Comparison of ENCODE assay signal across 21 cellular contexts in genomic region chr15:70061086-70061370, GRCh38. TPM values are rescaled to one million over a fixed set of nuclear protein-coding genes. Genes with fewer than 3 reads are reported as not detected.
DNase-seq lines count a peak whose midpoint lies in the region; ATAC-seq, FAIRE-seq and TF ChIP-seq lines count a peak whose summit lies in the region.
"Had no signal": no experiment of that assay in that cellular context is flagged by ENCODE, and none has a peak within 500 bp of the region (broad histone marks: within the 10 kb centered on the region; RNA-seq: fewer than 3 reads in every experiment).

No MANE protein-coding gene starts in this region.

- no peak overlapping the region for H3K23ac ChIP-seq in mesenchymal stem cell (ENCODE audit: low read length in 2 of 2)

- H2AK5ac ChIP-seq in mesenchymal stem cell (ENCODE audit: low read length, severe bottlenecking) = no peak overlapping the region

- no peaks in the 10 kb centered on the region for H3K9me3 Mint-ChIP-seq in activated naive CD4-positive, alpha-beta T cell treated with anti-CD3 and anti-CD28 coated beads, Interleukin-2, amount 50 U/mL, for 24 hours
- H3K9me3 Mint-ChIP-seq in stimulated activated memory B cell treated with anti-CD40 and anti-IgM and Interleukin-4, amounts not matched to agents 10 μg/mL and 1 μg/mL and 100 μg/mL, for 72 hours = no peaks in the 10 kb centered on the region
- H3K9me3 Mint-ChIP-seq: activated naive CD8-positive, alpha-beta T cell treated with anti-CD3 and anti-CD28 coated beads, Interleukin-2, amount 50 U/mL, for 24 hours had no signal

- 60% methylated on average over 6 of the region's 6 CpGs for WGBS in mesenchymal stem cell

- H3K79me1 ChIP-seq in mesenchymal stem cell (replicated peaks; ENCODE audit: low read length, poor library complexity, severe bottlenecking) = peaks cover 9% of the 10 kb centered on the region

- no peak overlapping the region for H3K4me3 ChIP-seq in mesenchymal stem cell (ENCODE audit: insufficient read depth in 1 of 2, low read depth in 1 of 2, low read length in 2 of 2)
- H3K4me3 ChIP-seq: ovary had no signal

- no peaks in the 10 kb centered on the region for H3K9me3 ChIP-seq in mesenchymal stem cell (ENCODE audit: control insufficient read depth, low read length)
- H3K9me3 ChIP-seq: ovary had no signal

- H3K27me3 Mint-ChIP-seq in activated naive CD4-positive, alpha-beta T cell treated with anti-CD3 and anti-CD28 coated beads, Interleukin-2, amount 50 U/mL, for 24 hours = no peaks in the 10 kb centered on the region
- H3K27me3 Mint-ChIP-seq in stimulated activated memory B cell treated with anti-CD40 and anti-IgM and Interleukin-4, amounts not matched to agents 10 μg/mL and 1 μg/mL and 100 μg/mL, for 72 hours = no peaks in the 10 kb centered on the region
- H3K27me3 Mint-ChIP-seq: activated naive CD8-positive, alpha-beta T cell treated with anti-CD3 and anti-CD28 coated beads, Interleukin-2, amount 50 U/mL, for 24 hours had no signal

- no peak overlapping the region for H3K4ac ChIP-seq in mesenchymal stem cell (ENCODE audit: low read depth in 1 of 2, low read length in 2 of 2)

- H2BK120ac ChIP-seq in mesenchymal stem cell (ENCODE audit: low read depth, low read length) = no peak overlapping the region

- FAIRE-seq in D721Med (lab: Jason Lieb, UNC) = no peak
- FAIRE-seq: A204.1, HTR-8/SVneo, TTC549 had no signal

- no peak for DNase-seq in activated naive CD4-positive, alpha-beta T cell (lab: John Stamatoyannopoulos, UW)
- DNase-seq in caudate nucleus (lab: John Stamatoyannopoulos, UW) = peak in 33 of 61 donors; percentile 6 to 85 (median 40)
- no peak for DNase-seq in mesenchymal stem cell
- no peak for DNase-seq in SIG-M5 (lab: John Stamatoyannopoulos, UW)
- no peak for DNase-seq in D721Med (ENCODE audit: insufficient read length, low spot score)
- DNase-seq in H4 (ENCODE audit: low spot score) = no peak
- DNase-seq: activated CD4-positive, alpha-beta T cell treated with anti-CD3 and anti-CD28 coated beads, Interleukin-2, amount 50 U/mL, for 1 hour; activated naive CD8-positive, alpha-beta T cell treated with anti-CD3 and anti-CD28 coated beads, Interleukin-2, amount 50 U/mL, for 24 hours; cerebellar nuclear complex; Kasumi-1; NCI-H1092; NCI-H2081 treated with DMSO at 0.1 percent for 48 hours; NCI-H510A treated with DMSO at 0.1 percent for 48 hours; SW 1271 had no signal

- H3K4me1 Mint-ChIP-seq in activated naive CD4-positive, alpha-beta T cell treated with anti-CD3 and anti-CD28 coated beads, Interleukin-2, amount 50 U/mL, for 24 hours = peaks cover 3% of the 10 kb centered on the region
- H3K4me1 Mint-ChIP-seq in stimulated activated memory B cell treated with anti-CD40 and anti-IgM and Interleukin-4, amounts not matched to agents 10 μg/mL and 1 μg/mL and 100 μg/mL, for 72 hours = peaks cover 19% of the 10 kb centered on the region
- H3K4me1 Mint-ChIP-seq: activated naive CD8-positive, alpha-beta T cell treated with anti-CD3 and anti-CD28 coated beads, Interleukin-2, amount 50 U/mL, for 24 hours had no signal

- no peak overlapping the region for H4K91ac ChIP-seq in mesenchymal stem cell (ENCODE audit: low read length)

- H3K14ac ChIP-seq in mesenchymal stem cell (ENCODE audit: low read length in 2 of 2) = no peak overlapping the region

- H2BK15ac ChIP-seq in mesenchymal stem cell (ENCODE audit: low read depth, poor library complexity, severe bottlenecking) = peak overlapping the region; percentile 17

- peaks cover 6% of the 10 kb centered on the region for H3K36me3 Mint-ChIP-seq in activated naive CD4-positive, alpha-beta T cell treated with anti-CD3 and anti-CD28 coated beads, Interleukin-2, amount 50 U/mL, for 24 hours
- peaks cover 66% of the 10 kb centered on the region for H3K36me3 Mint-ChIP-seq in stimulated activated memory B cell treated with anti-CD40 and anti-IgM and Interleukin-4, amounts not matched to agents 10 μg/mL and 1 μg/mL and 100 μg/mL, for 72 hours

- no peak overlapping the region for H3K4me3 Mint-ChIP-seq in activated naive CD4-positive, alpha-beta T cell treated with anti-CD3 and anti-CD28 coated beads, Interleukin-2, amount 50 U/mL, for 24 hours
- H3K4me3 Mint-ChIP-seq in stimulated activated memory B cell treated with anti-CD40 and anti-IgM and Interleukin-4, amounts not matched to agents 10 μg/mL and 1 μg/mL and 100 μg/mL, for 72 hours = no peak overlapping the region
- H3K4me3 Mint-ChIP-seq: activated naive CD8-positive, alpha-beta T cell treated with anti-CD3 and anti-CD28 coated beads, Interleukin-2, amount 50 U/mL, for 24 hours had no signal

- peaks cover 88% of the 10 kb centered on the region in 2 experiments for H3K36me3 ChIP-seq in mesenchymal stem cell (ENCODE audit: control insufficient read depth in 1 of 2, insufficient read depth in 2 of 2, low read depth in 1 of 2, low read length in 2 of 2)
- H3K36me3 ChIP-seq: ovary had no signal

- H3K4me2 ChIP-seq in mesenchymal stem cell (ENCODE audit: low read length, poor library complexity, severe bottlenecking) = no peak overlapping the region

- H2BK12ac ChIP-seq in mesenchymal stem cell (ENCODE audit: low read length in 2 of 2) = no peak overlapping the region

- H3K27ac Mint-ChIP-seq in activated naive CD4-positive, alpha-beta T cell treated with anti-CD3 and anti-CD28 coated beads, Interleukin-2, amount 50 U/mL, for 24 hours = peak overlapping the region; percentile 74
- H3K27ac Mint-ChIP-seq in stimulated activated memory B cell treated with anti-CD40 and anti-IgM and Interleukin-4, amounts not matched to agents 10 μg/mL and 1 μg/mL and 100 μg/mL, for 72 hours = peak overlapping the region; percentile 46
- H3K27ac Mint-ChIP-seq: activated naive CD8-positive, alpha-beta T cell treated with anti-CD3 and anti-CD28 coated beads, Interleukin-2, amount 50 U/mL, for 24 hours had no signal

- ATAC-seq in stimulated activated memory B cell treated with anti-CD40 and anti-IgM and Interleukin-4, amounts not matched to agents 10 μg/mL and 1 μg/mL and 100 μg/mL, for 72 hours = no peak
- ATAC-seq: activated naive CD8-positive, alpha-beta T cell treated with anti-CD3 and anti-CD28 coated beads, Interleukin-2, amount 50 U/mL, for 24 hours; left lobe of liver had no signal

- H2AFZ ChIP-seq in mesenchymal stem cell (ENCODE audit: low read depth, low read length) = no peak overlapping the region

- no peak overlapping the region for H2BK5ac ChIP-seq in mesenchymal stem cell (ENCODE audit: low read depth, low read length, poor library complexity, severe bottlenecking)

- no peak for TF ChIP-seq CTCF in D721Med (IDR thresholded peaks at IDR 0.05; ENCODE audit: insufficient read depth, missing control alignments)

- no peak overlapping the region for H3K18ac ChIP-seq in mesenchymal stem cell (ENCODE audit: low read depth in 1 of 2, low read length in 2 of 2)

- H3K4me1 ChIP-seq in mesenchymal stem cell (ENCODE audit: control insufficient read depth, insufficient read depth, low read depth, low read length) = peaks cover 27% of the 10 kb centered on the region

- no peak overlapping the region for H4K8ac ChIP-seq in mesenchymal stem cell (ENCODE audit: low read length)

- H3K27ac ChIP-seq in caudate nucleus (ENCODE audit: low read depth, low read length) (no peak overlapping the region), mesenchymal stem cell (ENCODE audit: low read length, poor library complexity, severe bottlenecking) (no peak overlapping the region)
- H3K27ac ChIP-seq: ovary had no signal

- H3K9ac ChIP-seq in mesenchymal stem cell (ENCODE audit: low read length) = no peak overlapping the region

- no peaks in the 10 kb centered on the region for H3K27me3 ChIP-seq in mesenchymal stem cell (ENCODE audit: control insufficient read depth in 1 of 2, insufficient read depth in 1 of 2, low read length in 2 of 2)
- H3K27me3 ChIP-seq: ovary had no signal

RNA-seq across cellular contexts. Expression of gene TLE3, which starts 36.7 kb away (rescaled TPM):
- polyA plus RNA-seq in mesenchymal stem cell (2013, experiment 1 of 2) = 42.9 TPM
- polyA plus RNA-seq in mesenchymal stem cell (2013, experiment 2 of 2) = 39.2 TPM
- total RNA-seq in H4 (2014; rRNA removed; shearing (Covaris generic)) = 17.5 and 24.9 TPM in 2 replicates

Comparison
In these comparisons a context has a peak if more than half of its experiments do, and no peak if none do; other contexts are left out.
1. DNase-seq: peak in caudate nucleus (33 of 61); none in activated naive CD4-positive, alpha-beta T cell (0 of 4), mesenchymal stem cell (single experiment), SIG-M5 (single experiment), D721Med (single experiment) and H4 (single experiment).